8 cellular contexts compared by ENCODE assay signal in genomic region chr20:41011551-41012067, GRCh38. TPM values are rescaled to one million over a fixed set of nuclear protein-coding genes. Genes with fewer than 3 reads are reported as not detected.
A peak's percentile ranks its signal among the peaks of the same experiment; 100 is the strongest.
DNase-seq lines count a peak whose midpoint lies in the region; ATAC-seq and TF ChIP-seq lines count a peak whose summit lies in the region.

No MANE protein-coding gene starts in this region.

- TF ChIP-seq CTCF in colonic mucosa (IDR thresholded peaks at IDR 0.05) = no peak
- no peak for TF ChIP-seq CTCF in right atrium auricular region (IDR thresholded peaks at IDR 0.05)

- ATAC-seq in GM18508 (IDR thresholded peaks at IDR 0.05; ENCODE audit: insufficient read depth, unreplicated experiment) (peak; percentile 67), GM21717 (IDR thresholded peaks at IDR 0.05; ENCODE audit: unreplicated experiment) (peak; percentile 91), left colon (peak; percentile 34)

- intact Hi-C loops in left colon (cut with DNase I, micrococcal nuclease) = no loop called here
- intact Hi-C loops in colonic mucosa (cut with DNase I) = no loop called here

- H3K36me3 ChIP-seq in colonic mucosa (no peaks in the 10 kb centered on the region), right atrium auricular region (no peaks in the 10 kb centered on the region)

- no peak overlapping the region for H3K9ac ChIP-seq in colonic mucosa (ENCODE audit: low read depth in 2 of 2, low read length in 2 of 2)

- DNase-seq in KBM-7 = peak; percentile 26
- DNase-seq in left colon = peak; percentile 38 to 39
- DNase-seq in colonic mucosa = no peak
- no peak for DNase-seq in DMS53 (lab: John Stamatoyannopoulos, UW)
- DNase-seq in NCI-H146 treated with DMSO at 0.1 percent for 48 hours (lab: John Stamatoyannopoulos, UW; ENCODE audit: unreplicated experiment) = no peak
- no peak for DNase-seq in right atrium auricular region (ENCODE audit: low spot score)

- H3K4me3 ChIP-seq in colonic mucosa (no peak overlapping the region), right atrium auricular region (no peak overlapping the region)

- no peaks in the 10 kb centered on the region for H3K27me3 ChIP-seq in colonic mucosa
- no peaks in the 10 kb centered on the region for H3K27me3 ChIP-seq in right atrium auricular region

- no peaks in the 10 kb centered on the region for H3K4me1 ChIP-seq in colonic mucosa
- peaks cover 0 to 18% of the 10 kb centered on the region in 2 donors for H3K4me1 ChIP-seq in right atrium auricular region

- H3K9me3 ChIP-seq in colonic mucosa (no peaks in the 10 kb centered on the region), right atrium auricular region (no peaks in the 10 kb centered on the region)

- in situ Hi-C loops in KBM-7 (cut with MboI; ENCODE audit: low pct_unique_long_range_greater_than_20kb, low sequenced_read_pairs) = no loop called here

- H3K27ac ChIP-seq in colonic mucosa = no peak overlapping the region
- no peak overlapping the region for H3K27ac ChIP-seq in right atrium auricular region

RNA-seq across cellular contexts. Expression of gene TOP1, which starts 17.0 kb away (rescaled TPM):
- total RNA-seq in left colon = 10 to 100 TPM; 64.3 to 65.7 TPM
- total RNA-seq in colonic mucosa = 10 to 100 TPM; 80.6 to 85.5 TPM
- 10 to 100 TPM; 19.7 to 21.2 TPM for total RNA-seq in right atrium auricular region

Comparison
In these comparisons a context has a peak if more than half of its experiments do, and no peak if none do; other contexts are left out.
1. ATAC-seq: peak in every context shown above with its lines; median percentile 91 in GM21717; 67 in GM18508; 34 in left colon.
2. DNase-seq: peak in KBM-7 (single experiment) and left colon (2 of 2); none in colonic mucosa (single experiment), DMS53 (single experiment), NCI-H146 treated with DMSO at 0.1 percent for 48 hours (single experiment) and right atrium auricular region (single experiment).